Comparison of ENCODE assay signal across 30 cellular contexts in the genomic region with DNA sequence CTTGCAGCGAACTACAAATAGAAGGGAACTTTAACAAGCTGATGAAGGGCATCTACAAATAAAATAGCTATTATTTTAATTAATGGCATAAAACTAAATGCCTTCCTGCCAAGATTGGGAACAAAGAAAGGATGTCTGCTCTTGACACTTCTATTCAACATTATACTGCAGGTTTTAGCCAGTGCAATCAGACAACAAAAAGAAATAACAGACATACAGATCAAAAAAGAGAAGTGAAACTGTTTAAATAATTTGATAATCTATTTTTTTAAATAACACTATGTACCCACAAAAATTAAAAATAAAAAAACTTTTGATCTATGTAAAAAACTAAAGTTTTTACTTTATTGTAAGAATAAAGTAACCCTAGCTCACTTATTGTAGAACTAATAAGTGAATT. TPM values are rescaled to one million over a fixed set of nuclear protein-coding genes. Genes with fewer than 3 reads are reported as not detected.
"Had no signal": no experiment of that assay in that cellular context is flagged by ENCODE, and none has a peak within 500 bp of the region (broad histone marks: within the 10 kb centered on the region; RNA-seq: fewer than 3 reads in every experiment).

No MANE protein-coding gene starts in this region.

- DNase-seq: activated CD4-positive, alpha-beta T cell treated with anti-CD3 and anti-CD28 coated beads for 4 hours; activated CD8-positive, alpha-beta memory T cell treated with anti-CD3 and anti-CD28 coated beads, Interleukin-2, amount 50 U/mL, for 4 hours; activated CD8-positive, alpha-beta T cell treated with anti-CD3 and anti-CD28 coated beads for 36 hours; activated gamma-delta T cell treated with Interleukin-2 at 50 U/mL for 16 hours; activated naive CD4-positive, alpha-beta T cell treated with anti-CD3 and anti-CD28 coated beads, Interleukin-2, amount 10 ng/mL, durations not matched to agents 7 days and 5 days; activated naive CD8-positive, alpha-beta T cell treated with anti-CD3 and anti-CD28 coated beads for 36 hours; activated T-cell treated with anti-CD3 and anti-CD28 coated beads, Interleukin-2, amount 50 U/mL, for 72 hours; anterior cingulate cortex; Karpas-422; NCI-H1092; NCI-H1417; NCI-H1694; NCI-H2029; NCI-H2107; NCI-H2171 treated with DMSO at 0.1 percent for 48 hours; NCI-H226; NCI-H510A; NCI-H526 treated with DMSO at 0.1 percent for 48 hours; NCI-H82; NK-92 treated with Interleukin-12 subunit alpha and Interleukin-12 subunit beta, amount 100 ng/mL, for 24 hours; OCI-M1; RPMI8226; SJCRH30; SK-N-SH; T-helper 1 cell had no signal

- ATAC-seq: activated CD4-positive, CD25-positive, alpha-beta regulatory T cell treated with anti-CD3 and anti-CD28 coated beads, Interleukin-2, amount 50 U/mL, for 24 hours; activated CD8-positive, alpha-beta T cell treated with anti-CD3 and anti-CD28 coated beads for 36 hours; activated T-cell treated with anti-CD3 and anti-CD28 coated beads, Interleukin-2, amount 50 U/mL, for 72 hours; K562; Panc1; Right ventricle myocardium inferior had no signal

- H3K27ac Mint-ChIP-seq: activated CD8-positive, alpha-beta T cell treated with anti-CD3 and anti-CD28 coated beads for 36 hours; activated naive CD4-positive, alpha-beta T cell treated with anti-CD3 and anti-CD28 coated beads, Interleukin-2, amount 10 ng/mL, durations not matched to agents 7 days and 5 days; activated naive CD8-positive, alpha-beta T cell treated with anti-CD3 and anti-CD28 coated beads for 36 hours; activated T-helper 2 cell treated with anti-CD3 and anti-CD28 coated beads, Interferon-gamma antibody, Interleukin-2, Interleukin-4, amounts not matched to agents 10 μg/mL and 5 μg/mL and 100 μg/mL, durations not matched to agents 14 hours and 24 hours and 36 hours had no signal

- H3K27me3 Mint-ChIP-seq: activated CD8-positive, alpha-beta T cell treated with anti-CD3 and anti-CD28 coated beads for 36 hours; activated naive CD4-positive, alpha-beta T cell treated with anti-CD3 and anti-CD28 coated beads, Interleukin-2, amount 10 ng/mL, durations not matched to agents 7 days and 5 days; activated naive CD8-positive, alpha-beta T cell treated with anti-CD3 and anti-CD28 coated beads for 36 hours had no signal

- FAIRE-seq: K562 had no signal

- H3K9me3 Mint-ChIP-seq: activated CD8-positive, alpha-beta T cell treated with anti-CD3 and anti-CD28 coated beads for 36 hours; activated naive CD4-positive, alpha-beta T cell treated with anti-CD3 and anti-CD28 coated beads, Interleukin-2, amount 10 ng/mL, durations not matched to agents 7 days and 5 days; activated naive CD8-positive, alpha-beta T cell treated with anti-CD3 and anti-CD28 coated beads for 36 hours; activated T-cell treated with anti-CD3 and anti-CD28 coated beads, Interleukin-2, amount 50 U/mL, for 72 hours; activated T-helper 2 cell treated with anti-CD3 and anti-CD28 coated beads, Interferon-gamma antibody, Interleukin-2, Interleukin-4, amounts not matched to agents 10 μg/mL and 5 μg/mL and 100 μg/mL, durations not matched to agents 14 hours and 24 hours and 36 hours had no signal

- H3K4me3 Mint-ChIP-seq: activated CD8-positive, alpha-beta T cell treated with anti-CD3 and anti-CD28 coated beads for 36 hours; activated naive CD4-positive, alpha-beta T cell treated with anti-CD3 and anti-CD28 coated beads, Interleukin-2, amount 10 ng/mL, durations not matched to agents 7 days and 5 days; activated naive CD8-positive, alpha-beta T cell treated with anti-CD3 and anti-CD28 coated beads for 36 hours; activated T-cell treated with anti-CD3 and anti-CD28 coated beads, Interleukin-2, amount 50 U/mL, for 72 hours had no signal

- H3K4me1 Mint-ChIP-seq: activated naive CD4-positive, alpha-beta T cell treated with anti-CD3 and anti-CD28 coated beads, Interleukin-2, amount 10 ng/mL, durations not matched to agents 7 days and 5 days had no signal

RNA-seq across cellular contexts. Expression of a gene that starts 22.4 kb away (rescaled TPM):
- total RNA-seq: activated T-helper 2 cell treated with anti-CD3 and anti-CD28 coated beads, Interferon-gamma antibody, Interleukin-2, Interleukin-4, amounts not matched to agents 10 μg/mL and 5 μg/mL and 100 μg/mL, durations not matched to agents 14 hours and 24 hours and 36 hours had no signal
